ENCODE assay signal across 17 cellular contexts in the genomic region with DNA sequence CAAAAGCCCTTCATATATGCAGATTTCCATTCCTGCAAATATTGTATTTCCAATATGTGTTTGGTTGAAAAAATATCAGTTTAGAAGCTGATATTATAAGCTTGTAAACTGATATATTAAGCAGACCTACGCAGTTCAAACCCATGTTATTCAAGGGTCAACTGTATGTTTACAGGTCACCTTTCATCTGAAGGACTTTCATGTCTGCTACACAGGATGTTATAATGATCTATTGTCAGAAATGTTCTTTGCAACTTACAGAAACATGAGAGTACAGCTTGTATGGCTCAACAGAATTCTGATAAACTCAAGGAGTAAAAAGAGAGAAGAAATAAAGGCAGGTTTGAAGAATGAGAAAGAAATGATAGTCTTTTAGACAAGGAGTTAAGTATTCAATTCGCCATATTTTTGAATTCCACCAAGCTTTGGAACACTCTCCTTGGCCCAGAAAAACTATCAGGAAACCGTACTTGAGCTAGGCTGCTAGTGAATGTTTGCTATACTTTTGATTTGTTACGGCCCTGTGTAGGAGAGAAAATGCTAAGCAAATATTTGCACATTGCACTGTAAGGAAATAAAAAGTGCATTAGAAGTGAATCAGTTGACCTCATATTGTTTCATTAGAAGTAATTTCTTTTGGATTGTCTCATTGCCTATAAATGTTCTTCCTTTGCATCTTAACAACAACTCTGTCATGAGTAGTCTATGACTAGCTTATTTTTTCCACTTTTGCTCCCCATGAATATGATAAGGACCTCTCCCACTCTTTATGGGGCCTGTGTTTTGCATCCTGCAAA.
DNase-seq lines count a peak whose midpoint lies in the region; ATAC-seq and TF ChIP-seq lines count a peak whose summit lies in the region.
"Had no signal": no experiment of that assay in that cellular context is flagged by ENCODE, and none has a peak within 500 bp of the region (broad histone marks: within the 10 kb centered on the region; RNA-seq: fewer than 3 reads in every experiment).

No MANE protein-coding gene starts in this region.

- in situ Hi-C loops in astrocyte of the spinal cord (cut with HindIII; ENCODE audit: low sequenced_read_pairs) = no loop called here

- no peak overlapping the region for H3K4me3 ChIP-seq in astrocyte of the spinal cord (ENCODE audit: low read depth, low read length)
- H3K4me3 ChIP-seq: ascending aorta, heart right ventricle had no signal

- ATAC-seq in GM21367 (IDR thresholded peaks at IDR 0.05; ENCODE audit: unreplicated experiment) = no peak
- ATAC-seq in activated naive CD4-positive, alpha-beta T cell treated with anti-CD3 and anti-CD28 coated beads, Interleukin-2, amount 50 U/mL, for 72 hours = no peak
- ATAC-seq: heart right ventricle had no signal

- TF ChIP-seq CTCF in astrocyte of the spinal cord (IDR thresholded peaks at IDR 0.05; ENCODE audit: low read depth, low read length) = no peak

- peaks cover 4 to 6% of the 10 kb centered on the region in 2 donors for H3K36me3 Mint-ChIP-seq in activated naive CD4-positive, alpha-beta T cell treated with anti-CD3 and anti-CD28 coated beads, Interleukin-2, amount 50 U/mL, for 72 hours

- peak; percentile 63 for DNase-seq in DMS153 treated with DMSO at 0.1 percent for 48 hours (lab: John Stamatoyannopoulos, UW; ENCODE audit: unreplicated experiment)
- peak; percentile 31 for DNase-seq in LHCN-M2 (ENCODE audit: low read depth)
- peak; percentile 59 for DNase-seq in astrocyte of the spinal cord (ENCODE audit: low read depth, low spot score)
- peak; percentile 10 for DNase-seq in left kidney (ENCODE audit: low read depth, low spot score)
- DNase-seq in retina = no peak
- DNase-seq in activated naive CD4-positive, alpha-beta T cell treated with anti-CD3 and anti-CD28 coated beads, Interleukin-2, amount 50 U/mL, for 72 hours (ENCODE audit: low spot score in 2 of 2) = no peak
- DNase-seq: activated CD4-positive, CD25-positive, alpha-beta regulatory T cell treated with anti-CD3 and anti-CD28 coated beads, Interleukin-2, amount 50 U/mL, for 72 hours; activated effector memory CD4-positive, alpha-beta T cell treated with Interleukin-2 at 50 U/mL for 16 hours; C1 segment of cervical spinal cord; DND-41; heart right ventricle; IMR-90; NCI-H1048; stimulated activated CD4-positive, alpha-beta T cell treated with anti-CD3 and anti-CD28 coated beads, Interleukin-4, amount 100 ng/mL, for 4 hours had no signal

- peaks cover 3 to 12% of the 10 kb centered on the region in 2 donors for H3K9me3 Mint-ChIP-seq in activated naive CD4-positive, alpha-beta T cell treated with anti-CD3 and anti-CD28 coated beads, Interleukin-2, amount 50 U/mL, for 72 hours
- H3K9me3 Mint-ChIP-seq: T-helper 2 cell treated with Interferon-gamma antibody and Interleukin-4, amounts not matched to agents 5 μg/mL and 100 μg/mL, for 36 hours had no signal

- no peak overlapping the region for H3K27ac Mint-ChIP-seq in activated naive CD4-positive, alpha-beta T cell treated with anti-CD3 and anti-CD28 coated beads, Interleukin-2, amount 50 U/mL, for 72 hours
- H3K27ac Mint-ChIP-seq: T-helper 2 cell treated with Interferon-gamma antibody and Interleukin-4, amounts not matched to agents 5 μg/mL and 100 μg/mL, for 36 hours had no signal

Comparison
In these comparisons a context has a peak if more than half of its experiments do, and no peak if none do; other contexts are left out.
1. DNase-seq: peak in DMS153 treated with DMSO at 0.1 percent for 48 hours (single experiment), LHCN-M2 (single experiment), astrocyte of the spinal cord (single experiment) and left kidney (single experiment); none in retina (single experiment) and activated naive CD4-positive, alpha-beta T cell treated with anti-CD3 and anti-CD28 coated beads, Interleukin-2, amount 50 U/mL, for 72 hours (0 of 2).